In the genomic region with DNA sequence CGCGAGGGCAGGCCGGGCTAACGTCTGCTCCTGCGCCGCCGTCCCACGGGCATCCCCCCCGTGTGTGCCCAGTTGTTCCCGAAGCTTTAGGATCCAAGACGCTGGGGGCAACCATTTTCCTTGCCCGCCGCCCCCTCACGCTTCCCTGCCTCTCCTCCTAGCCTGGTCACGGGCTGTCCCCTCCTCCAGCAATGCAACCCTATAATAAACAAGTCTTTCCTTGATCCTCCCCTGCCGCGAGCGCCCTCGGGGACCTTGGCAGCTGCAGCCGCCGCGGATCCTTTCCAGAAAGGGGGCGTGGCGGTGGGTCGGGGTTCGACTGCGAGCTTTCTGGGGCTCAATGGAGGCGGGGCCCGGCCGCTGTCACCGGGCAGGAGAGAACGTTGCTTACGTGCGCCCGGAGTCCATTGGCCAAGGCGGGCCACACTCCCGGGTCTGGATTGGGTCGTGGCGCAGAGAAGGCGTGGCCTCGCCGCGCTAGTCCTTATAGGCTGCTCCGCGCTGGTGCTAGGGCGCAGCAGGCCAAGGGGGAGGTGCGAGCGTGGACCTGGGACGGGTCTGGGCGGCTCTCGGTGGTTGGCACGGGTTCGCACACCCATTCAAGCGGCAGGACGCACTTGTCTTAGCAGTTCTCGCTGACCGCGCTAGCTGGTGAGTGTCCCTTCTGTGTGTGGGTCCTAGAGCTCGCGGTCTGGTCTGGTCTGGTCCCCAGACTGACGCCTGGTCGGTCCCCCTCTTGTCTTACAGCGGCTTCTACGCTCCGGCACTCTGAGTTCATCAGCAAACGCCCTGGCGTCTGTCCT, we compare ENCODE assay signal across 1 cellular context.
TF ChIP-seq lines count a peak whose summit lies in the region.

A gene with protein sequence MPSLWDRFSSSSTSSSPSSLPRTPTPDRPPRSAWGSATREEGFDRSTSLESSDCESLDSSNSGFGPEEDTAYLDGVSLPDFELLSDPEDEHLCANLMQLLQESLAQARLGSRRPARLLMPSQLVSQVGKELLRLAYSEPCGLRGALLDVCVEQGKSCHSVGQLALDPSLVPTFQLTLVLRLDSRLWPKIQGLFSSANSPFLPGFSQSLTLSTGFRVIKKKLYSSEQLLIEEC (plus strand): TSS at position 515 of the 803 bp plus-strand sequence. CDS start 293 bp downstream, outside the sequence.

TF ChIP-seq in SK-N-SH, 30 proteins besides CTCF, POLR2A, EP300 and RAD21 (continued from another document):
- TF ChIP-seq REST (IDR thresholded peaks at IDR 0.05; ENCODE audit: low read depth, low read length) (peak; percentile 44; the same call in 1 of the 2 replicates), FOXJ3 (CRISPR knock-in tag; IDR thresholded peaks at IDR 0.05) (0 out of 2 replicates have a peak, but pooled peaks have one; percentile 33), RXRA (IDR thresholded peaks at IDR 0.05; ENCODE audit: borderline replicate concordance, low read depth) (no peak), NRF1 (IDR thresholded peaks at IDR 0.05; ENCODE audit: low read depth, low read length) (no peak), POLR2AphosphoS5 (IDR thresholded peaks at IDR 0.05; ENCODE audit: low read depth, low read length) (peak; percentile 100), NFIC (IDR thresholded peaks at IDR 0.05; ENCODE audit: borderline replicate concordance) (peak; percentile 33; the same call in 1 of the 2 replicates), GABPA (IDR thresholded peaks at IDR 0.05; ENCODE audit: low read depth) (no peak), ELF1 (IDR thresholded peaks at IDR 0.05) (no peak), MEF2A (IDR thresholded peaks at IDR 0.05; ENCODE audit: borderline replicate concordance, low read depth) (no peak), PBX3 (IDR thresholded peaks at IDR 0.05) (peak; percentile 17), FOSL2 (IDR thresholded peaks at IDR 0.05; ENCODE audit: borderline replicate concordance, low read depth) (no peak), TEAD4 (IDR thresholded peaks at IDR 0.05; ENCODE audit: borderline replicate concordance, insufficient read depth) (no peak)
- TF ChIP-seq, protein P1, sequence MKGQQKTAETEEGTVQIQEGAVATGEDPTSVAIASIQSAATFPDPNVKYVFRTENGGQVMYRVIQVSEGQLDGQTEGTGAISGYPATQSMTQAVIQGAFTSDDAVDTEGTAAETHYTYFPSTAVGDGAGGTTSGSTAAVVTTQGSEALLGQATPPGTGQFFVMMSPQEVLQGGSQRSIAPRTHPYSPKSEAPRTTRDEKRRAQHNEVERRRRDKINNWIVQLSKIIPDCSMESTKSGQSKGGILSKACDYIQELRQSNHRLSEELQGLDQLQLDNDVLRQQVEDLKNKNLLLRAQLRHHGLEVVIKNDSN (IDR thresholded peaks at IDR 0.05; ENCODE audit: borderline replicate concordance, low read depth), result peak; percentile 20; the same call in 1 of the 2 replicates
